8 cellular contexts compared by ENCODE assay signal in genomic region chr15:74870496-74871213, GRCh38. TPM values are rescaled to one million over a fixed set of nuclear protein-coding genes. Genes with fewer than 3 reads are reported as not detected.
DNase-seq lines count a peak whose midpoint lies in the region.

No MANE protein-coding gene starts in this region.

- no peak overlapping the region for H3K23ac ChIP-seq in trophoblast cell (ENCODE audit: low read length)

- H3K36me3 ChIP-seq in NT2/D1 (ENCODE audit: insufficient read depth, insufficient read length, low read length) (peaks cover 17% of the 10 kb centered on the region), duodenal mucosa (ENCODE audit: control insufficient read depth in 1 of 2, insufficient read depth in 2 of 2, low read length in 2 of 2) (no peaks in the 10 kb centered on the region), trophoblast cell (ENCODE audit: control insufficient read depth in 1 of 2, insufficient read depth in 2 of 2, low read length in 2 of 2) (peaks cover 2 to 5% of the 10 kb centered on the region in 2 experiments)

- no peak overlapping the region for H2BK12ac ChIP-seq in trophoblast cell (ENCODE audit: low read length)

- no peak overlapping the region for H2AK5ac ChIP-seq in trophoblast cell (ENCODE audit: low read length)

- peak overlapping the region; percentile 38 for H2BK5ac ChIP-seq in trophoblast cell (ENCODE audit: low read depth, low read length, poor library complexity)

- no peak overlapping the region for H4K12ac ChIP-seq in trophoblast cell (ENCODE audit: low read depth, low read length)

- H2AFZ ChIP-seq in trophoblast cell (ENCODE audit: insufficient read depth, low read length, poor library complexity): no peak overlapping the region

- H4K8ac ChIP-seq in trophoblast cell (ENCODE audit: low read depth, low read length): no peak overlapping the region

- H3K4me1 ChIP-seq in NT2/D1 (ENCODE audit: insufficient read depth, insufficient read length) (peaks cover 2% of the 10 kb centered on the region), duodenal mucosa (ENCODE audit: control insufficient read depth in 1 of 2, insufficient read depth in 2 of 2, low read length in 2 of 2) (peaks cover 54 to 75% of the 10 kb centered on the region in 2 donors), trophoblast cell (ENCODE audit: control insufficient read depth in 1 of 2, insufficient read depth in 2 of 2, low read length in 2 of 2) (peaks cover 25 to 27% of the 10 kb centered on the region in 2 experiments)

- no CpG with 5 or more reads among the region's 6 CpGs for WGBS in trophoblast cell (ENCODE audit: extremely low coverage, insufficient coverage, insufficient read length)

- no peak overlapping the region for H2BK120ac ChIP-seq in trophoblast cell (ENCODE audit: insufficient read depth, low read length, poor library complexity)

- peak; percentile 60 for DNase-seq in EH (ENCODE audit: low read depth)
- DNase-seq in NT2/D1 (ENCODE audit: low read depth, low spot score): peak; percentile 33
- peak; percentile 96 to 100 for DNase-seq in trophoblast cell
- no peak for DNase-seq in 8988T
- no peak for DNase-seq in NCI-H1105 (lab: John Stamatoyannopoulos, UW)
- DNase-seq in DMS153 treated with DMSO at 0.1 percent for 48 hours (lab: John Stamatoyannopoulos, UW; ENCODE audit: unreplicated experiment): no peak
- no peak for DNase-seq in NCI-H510A treated with DMSO at 0.1 percent for 48 hours (lab: John Stamatoyannopoulos, UW)

- H3K79me1 ChIP-seq in trophoblast cell (ENCODE audit: low read length): peaks cover 18% of the 10 kb centered on the region

- no peak overlapping the region for H4K91ac ChIP-seq in trophoblast cell (ENCODE audit: low read depth, low read length)

- no peak overlapping the region for H3K9ac ChIP-seq in NT2/D1 (ENCODE audit: insufficient read length, low read depth)
- peak overlapping the region; percentile 57 to 58 for H3K9ac ChIP-seq in duodenal mucosa (ENCODE audit: low read depth in 1 of 2, low read length in 2 of 2)
- no peak overlapping the region for H3K9ac ChIP-seq in trophoblast cell (ENCODE audit: low read length)

- H3K4me3 ChIP-seq in NT2/D1 (ENCODE audit: insufficient read length, low read depth) (no peak overlapping the region), duodenal mucosa (ENCODE audit: low read depth in 1 of 2, low read length in 2 of 2) (peak overlapping the region; percentile 54 to 60), trophoblast cell (ENCODE audit: low read depth, low read length) (no peak overlapping the region)

- H3K27ac ChIP-seq in duodenal mucosa (ENCODE audit: low read depth, low read length) (peak overlapping the region; percentile 84), trophoblast cell (ENCODE audit: low read depth, low read length) (peak overlapping the region; percentile 69)

- peaks cover 7% of the 10 kb centered on the region for H3K79me2 ChIP-seq in trophoblast cell (ENCODE audit: control insufficient read depth, insufficient read depth, low read length, poor library complexity)

- peak overlapping the region; percentile 34 for H3K4ac ChIP-seq in trophoblast cell (ENCODE audit: low read depth, low read length)

- H3K14ac ChIP-seq in trophoblast cell (ENCODE audit: low read length): no peak overlapping the region

- peak overlapping the region; percentile 24 for H3K4me2 ChIP-seq in trophoblast cell (ENCODE audit: low read length)

- no peak overlapping the region for H3K18ac ChIP-seq in trophoblast cell (ENCODE audit: low read length)

- H3K27me3 ChIP-seq in NT2/D1 (ENCODE audit: insufficient read depth, insufficient read length) (no peaks in the 10 kb centered on the region), duodenal mucosa (ENCODE audit: control insufficient read depth in 1 of 2, insufficient read depth in 2 of 2, low read length in 2 of 2) (no peaks in the 10 kb centered on the region), trophoblast cell (ENCODE audit: insufficient read depth, low read length) (no peaks in the 10 kb centered on the region)

- H3K9me3 ChIP-seq in NT2/D1 (ENCODE audit: insufficient read depth, low read length): peaks cover 16% of the 10 kb centered on the region
- H3K9me3 ChIP-seq in duodenal mucosa (ENCODE audit: control insufficient read depth in 1 of 2, low read length in 2 of 2): no peaks in the 10 kb centered on the region
- H3K9me3 ChIP-seq in trophoblast cell (ENCODE audit: insufficient read depth, low read depth, low read length): peaks cover 2% of the 10 kb centered on the region

RNA-seq across cellular contexts. Expression of gene SCAMP2, which starts 2.5 kb away (rescaled TPM):
- polyA plus RNA-seq in trophoblast cell (2013): 73.8 and 78.1 TPM in 2 replicates

RNA-seq across cellular contexts. Expression of gene MPI, which starts 19.2 kb away (rescaled TPM):
- 18.5 and 19.3 TPM in 2 replicates for polyA plus RNA-seq in trophoblast cell (2013)

RNA-seq across cellular contexts. Expression of gene ULK3, which starts 27.7 kb away (rescaled TPM):
- 9.3 and 10.1 TPM in 2 replicates for polyA plus RNA-seq in trophoblast cell (2013)

RNA-seq across cellular contexts. Expression of gene FAM219B, which starts 36.0 kb away (rescaled TPM):
- 27.1 and 29.6 TPM in 2 replicates for polyA plus RNA-seq in trophoblast cell (2013)

RNA-seq across cellular contexts. Expression of gene CPLX3, which starts 44.2 kb away (rescaled TPM):
- 0.03 TPM in 2 replicates for polyA plus RNA-seq in trophoblast cell (2013)

Comparison
In these comparisons a context has a peak if more than half of its experiments do, and no peak if none do; other contexts are left out.
1. DNase-seq: peak in EH (single experiment), NT2/D1 (single experiment) and trophoblast cell (2 of 2); none in 8988T (single experiment), NCI-H1105 (single experiment), DMS153 treated with DMSO at 0.1 percent for 48 hours (single experiment) and NCI-H510A treated with DMSO at 0.1 percent for 48 hours (single experiment).
2. H3K4me3 ChIP-seq: peak in duodenal mucosa (2 of 2); none in NT2/D1 (single experiment) and trophoblast cell (single experiment).
3. H3K9ac ChIP-seq: peak in duodenal mucosa (2 of 2); none in NT2/D1 (single experiment) and trophoblast cell (single experiment).